In genomic region chr9:107992269-107992668, GRCh38 we compare ENCODE assay signal across 25 cellular contexts.
"Had no signal": no experiment of that assay in that cellular context is flagged by ENCODE, and none has a peak within 500 bp of the region (broad histone marks: within the 10 kb centered on the region; RNA-seq: fewer than 3 reads in every experiment).

No MANE protein-coding gene starts in this region.

- H3K36me3 Mint-ChIP-seq: activated CD4-positive, alpha-beta memory T cell treated with anti-CD3 and anti-CD28 coated beads for 36 hours; activated naive CD4-positive, alpha-beta T cell treated with anti-CD3 and anti-CD28 coated beads, Interleukin-2, amount 50 U/mL, for 24 hours; immature natural killer cell; naive thymus-derived CD4-positive, alpha-beta T cell; stimulated activated memory B cell treated with anti-CD40 and anti-IgM and Interleukin-4, amounts not matched to agents 10 μg/mL and 1 μg/mL and 100 μg/mL, for 72 hours; type B pancreatic cell had no signal

- H3K4me1 ChIP-seq: parathyroid adenoma, psoas muscle had no signal

- H3K4me3 ChIP-seq: psoas muscle, smooth muscle cell had no signal

- H3K4me3 Mint-ChIP-seq: activated CD4-positive, alpha-beta memory T cell treated with anti-CD3 and anti-CD28 coated beads for 36 hours; activated CD4-positive, alpha-beta T cell treated with anti-CD3 and anti-CD28 coated beads, Interleukin-2, amount 10 ng/mL, durations not matched to agents 24 days and 14 days; activated naive CD4-positive, alpha-beta T cell treated with anti-CD3 and anti-CD28 coated beads, Interleukin-2, amount 50 U/mL, for 24 hours; activated naive CD8-positive, alpha-beta T cell treated with anti-CD3 and anti-CD28 coated beads, Interleukin-2, amount 50 U/mL, for 24 hours; immature natural killer cell; naive thymus-derived CD4-positive, alpha-beta T cell; stimulated activated memory B cell treated with anti-CD40 and anti-IgM and Interleukin-4, amounts not matched to agents 10 μg/mL and 1 μg/mL and 100 μg/mL, for 72 hours; stimulated activated naive CD8-positive, alpha-beta T cell treated with anti-CD3 and anti-CD28 coated beads, Interleukin-15, amount 100 ng/mL, for 72 hours; type B pancreatic cell had no signal

- H3K27me3 Mint-ChIP-seq: activated CD4-positive, alpha-beta memory T cell treated with anti-CD3 and anti-CD28 coated beads for 36 hours; activated CD4-positive, alpha-beta T cell treated with anti-CD3 and anti-CD28 coated beads, Interleukin-2, amount 10 ng/mL, durations not matched to agents 24 days and 14 days; activated naive CD4-positive, alpha-beta T cell treated with anti-CD3 and anti-CD28 coated beads, Interleukin-2, amount 50 U/mL, for 24 hours; activated naive CD8-positive, alpha-beta T cell treated with anti-CD3 and anti-CD28 coated beads, Interleukin-2, amount 50 U/mL, for 24 hours; naive thymus-derived CD4-positive, alpha-beta T cell; stimulated activated naive CD8-positive, alpha-beta T cell treated with anti-CD3 and anti-CD28 coated beads, Interleukin-15, amount 100 ng/mL, for 72 hours had no signal

- DNase-seq: activated CD4-positive, alpha-beta memory T cell treated with anti-CD3 and anti-CD28 coated beads for 36 hours; activated CD4-positive, alpha-beta T cell treated with anti-CD3 and anti-CD28 coated beads, Interleukin-2, amount 10 ng/mL, durations not matched to agents 24 days and 14 days; activated CD4-positive, CD25-positive, alpha-beta regulatory T cell treated with anti-CD3 and anti-CD28 coated beads, Interleukin-2, amount 50 U/mL, for 72 hours; activated CD8-positive, alpha-beta memory T cell treated with anti-CD3 and anti-CD28 coated beads, Interleukin-2, amount 50 U/mL, for 4 hours; activated naive CD8-positive, alpha-beta T cell treated with anti-CD3 and anti-CD28 coated beads, Interleukin-2, amount 50 U/mL, for 24 hours; activated T-cell treated with anti-CD3 and anti-CD28 coated beads, Interleukin-2, amount 50 U/mL, for 1 hour; cortex of kidney; foreskin fibroblast; hippocampal formation; immature natural killer cell; kidney; left colon; mammary epithelial cell; naive thymus-derived CD4-positive, alpha-beta T cell; psoas muscle; stimulated activated CD4-positive, alpha-beta T cell treated with anti-CD3 and anti-CD28 coated beads, Interleukin-1b, Interleukin-23, amount 100 ng/mL, for 48 hours; stimulated activated CD4-positive, alpha-beta T cell treated with anti-CD3 and anti-CD28 coated beads, Interleukin-4, amount 100 ng/mL, for 4 hours; stimulated activated CD8-positive, alpha-beta memory T cell treated with anti-CD3 and anti-CD28 coated beads, Interleukin-4, amount 100 ng/mL, for 48 hours; stimulated activated naive CD8-positive, alpha-beta T cell treated with anti-CD3 and anti-CD28 coated beads, Interleukin-15, amount 100 ng/mL, for 72 hours; T1000 had no signal

- H3K9me3 ChIP-seq: psoas muscle had no signal

- H3K27ac ChIP-seq: parathyroid adenoma, psoas muscle had no signal

- H3K9me3 Mint-ChIP-seq: activated CD4-positive, alpha-beta memory T cell treated with anti-CD3 and anti-CD28 coated beads for 36 hours; activated CD4-positive, alpha-beta T cell treated with anti-CD3 and anti-CD28 coated beads, Interleukin-2, amount 10 ng/mL, durations not matched to agents 24 days and 14 days; activated naive CD4-positive, alpha-beta T cell treated with anti-CD3 and anti-CD28 coated beads, Interleukin-2, amount 50 U/mL, for 24 hours; stimulated activated memory B cell treated with anti-CD40 and anti-IgM and Interleukin-4, amounts not matched to agents 10 μg/mL and 1 μg/mL and 100 μg/mL, for 72 hours; stimulated activated naive CD8-positive, alpha-beta T cell treated with anti-CD3 and anti-CD28 coated beads, Interleukin-15, amount 100 ng/mL, for 72 hours; type B pancreatic cell had no signal

- H3K27ac Mint-ChIP-seq: activated CD4-positive, alpha-beta memory T cell treated with anti-CD3 and anti-CD28 coated beads for 36 hours; activated CD4-positive, alpha-beta T cell treated with anti-CD3 and anti-CD28 coated beads, Interleukin-2, amount 10 ng/mL, durations not matched to agents 24 days and 14 days; activated naive CD4-positive, alpha-beta T cell treated with anti-CD3 and anti-CD28 coated beads, Interleukin-2, amount 50 U/mL, for 24 hours; activated naive CD8-positive, alpha-beta T cell treated with anti-CD3 and anti-CD28 coated beads, Interleukin-2, amount 50 U/mL, for 24 hours; immature natural killer cell; naive thymus-derived CD4-positive, alpha-beta T cell; stimulated activated memory B cell treated with anti-CD40 and anti-IgM and Interleukin-4, amounts not matched to agents 10 μg/mL and 1 μg/mL and 100 μg/mL, for 72 hours; stimulated activated naive CD8-positive, alpha-beta T cell treated with anti-CD3 and anti-CD28 coated beads, Interleukin-15, amount 100 ng/mL, for 72 hours; type B pancreatic cell had no signal

- H3K4me1 Mint-ChIP-seq: activated CD4-positive, alpha-beta T cell treated with anti-CD3 and anti-CD28 coated beads, Interleukin-2, amount 10 ng/mL, durations not matched to agents 24 days and 14 days; activated naive CD4-positive, alpha-beta T cell treated with anti-CD3 and anti-CD28 coated beads, Interleukin-2, amount 50 U/mL, for 24 hours; activated naive CD8-positive, alpha-beta T cell treated with anti-CD3 and anti-CD28 coated beads, Interleukin-2, amount 50 U/mL, for 24 hours; immature natural killer cell; naive thymus-derived CD4-positive, alpha-beta T cell; stimulated activated memory B cell treated with anti-CD40 and anti-IgM and Interleukin-4, amounts not matched to agents 10 μg/mL and 1 μg/mL and 100 μg/mL, for 72 hours; stimulated activated naive CD8-positive, alpha-beta T cell treated with anti-CD3 and anti-CD28 coated beads, Interleukin-15, amount 100 ng/mL, for 72 hours had no signal
